Comparison of ENCODE assay signal across 2 cellular contexts in the genomic region with DNA sequence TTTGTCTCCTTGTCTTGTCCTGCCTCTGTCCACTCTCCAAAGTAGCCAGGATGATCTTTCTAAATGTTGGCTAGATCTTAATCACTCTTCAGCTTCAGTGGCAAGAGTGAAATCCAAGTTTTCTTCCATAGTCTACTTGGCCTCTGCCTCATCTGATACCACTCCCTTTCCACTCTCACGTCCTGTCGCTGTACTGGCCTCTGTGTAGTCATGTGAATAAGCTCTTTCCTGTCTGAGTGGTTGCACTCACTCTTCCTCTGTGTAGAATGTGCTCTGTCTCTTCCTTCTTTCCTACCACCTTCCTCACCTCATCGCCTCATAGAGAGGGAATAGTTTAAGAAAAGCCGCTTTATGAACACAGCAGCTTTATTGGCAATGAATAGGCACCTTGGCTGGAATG.
TF ChIP-seq lines count a peak whose summit lies in the region.

No MANE protein-coding gene starts in this region.

TF ChIP-seq in IMR-90, 13 proteins besides CTCF, POLR2A, EP300 and RAD21:
- TF ChIP-seq CHD1 (IDR thresholded peaks at IDR 0.05; ENCODE audit: low read depth, low read length): no peak
- no peak for TF ChIP-seq MAFK (IDR thresholded peaks at IDR 0.05; ENCODE audit: low read depth, low read length)
- no peak for TF ChIP-seq RFX5 (IDR thresholded peaks at IDR 0.05; ENCODE audit: low read depth, low read length)
- TF ChIP-seq FOS (IDR thresholded peaks at IDR 0.05; ENCODE audit: low read depth, low read length): no peak
- no peak for TF ChIP-seq BHLHE40 (IDR thresholded peaks at IDR 0.05; ENCODE audit: low read depth, low read length)
- no peak for TF ChIP-seq SMC3 (IDR thresholded peaks at IDR 0.05; ENCODE audit: low read depth, low read length)
- TF ChIP-seq, protein P1, sequence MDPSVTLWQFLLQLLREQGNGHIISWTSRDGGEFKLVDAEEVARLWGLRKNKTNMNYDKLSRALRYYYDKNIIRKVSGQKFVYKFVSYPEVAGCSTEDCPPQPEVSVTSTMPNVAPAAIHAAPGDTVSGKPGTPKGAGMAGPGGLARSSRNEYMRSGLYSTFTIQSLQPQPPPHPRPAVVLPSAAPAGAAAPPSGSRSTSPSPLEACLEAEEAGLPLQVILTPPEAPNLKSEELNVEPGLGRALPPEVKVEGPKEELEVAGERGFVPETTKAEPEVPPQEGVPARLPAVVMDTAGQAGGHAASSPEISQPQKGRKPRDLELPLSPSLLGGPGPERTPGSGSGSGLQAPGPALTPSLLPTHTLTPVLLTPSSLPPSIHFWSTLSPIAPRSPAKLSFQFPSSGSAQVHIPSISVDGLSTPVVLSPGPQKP (IDR thresholded peaks at IDR 0.05; ENCODE audit: borderline replicate concordance, low read depth, low read length): no peak
- no peak for TF ChIP-seq MXI1 (IDR thresholded peaks at IDR 0.05; ENCODE audit: borderline replicate concordance, low read depth, low read length)
- TF ChIP-seq RCOR1 (IDR thresholded peaks at IDR 0.05; ENCODE audit: insufficient replicate concordance, low read length): no peak
- TF ChIP-seq, protein P2, sequence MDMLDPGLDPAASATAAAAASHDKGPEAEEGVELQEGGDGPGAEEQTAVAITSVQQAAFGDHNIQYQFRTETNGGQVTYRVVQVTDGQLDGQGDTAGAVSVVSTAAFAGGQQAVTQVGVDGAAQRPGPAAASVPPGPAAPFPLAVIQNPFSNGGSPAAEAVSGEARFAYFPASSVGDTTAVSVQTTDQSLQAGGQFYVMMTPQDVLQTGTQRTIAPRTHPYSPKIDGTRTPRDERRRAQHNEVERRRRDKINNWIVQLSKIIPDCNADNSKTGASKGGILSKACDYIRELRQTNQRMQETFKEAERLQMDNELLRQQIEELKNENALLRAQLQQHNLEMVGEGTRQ (IDR thresholded peaks at IDR 0.05; ENCODE audit: low read depth, low read length): no peak
- no peak for TF ChIP-seq CEBPB (IDR thresholded peaks at IDR 0.05; ENCODE audit: low read depth, low read length)
- no peak for TF ChIP-seq MAZ (IDR thresholded peaks at IDR 0.05; ENCODE audit: borderline replicate concordance, low read depth, low read length)
- TF ChIP-seq NFE2L2 (IDR thresholded peaks at IDR 0.05; ENCODE audit: low read depth, low read length): no peak

TF ChIP-seq in H1, 55 proteins besides CTCF, POLR2A, EP300 and RAD21:
- no peak for TF ChIP-seq ZNF274 (IDR thresholded peaks at IDR 0.05; ENCODE audit: borderline replicate concordance, extremely low read depth, low read length)
- TF ChIP-seq RNF2 (IDR thresholded peaks at IDR 0.05; ENCODE audit: borderline replicate concordance, low read depth, low read length, missing control alignments, poor library complexity, severe bottlenecking): no peak
- TF ChIP-seq TEAD4 (IDR thresholded peaks at IDR 0.05; ENCODE audit: low read depth, low read length): no peak
- no peak for TF ChIP-seq JUN (IDR thresholded peaks at IDR 0.05; ENCODE audit: low read depth, low read length)
- no peak for TF ChIP-seq POU5F1 (IDR thresholded peaks at IDR 0.05; ENCODE audit: low read depth, low read length)
- TF ChIP-seq, protein P3, sequence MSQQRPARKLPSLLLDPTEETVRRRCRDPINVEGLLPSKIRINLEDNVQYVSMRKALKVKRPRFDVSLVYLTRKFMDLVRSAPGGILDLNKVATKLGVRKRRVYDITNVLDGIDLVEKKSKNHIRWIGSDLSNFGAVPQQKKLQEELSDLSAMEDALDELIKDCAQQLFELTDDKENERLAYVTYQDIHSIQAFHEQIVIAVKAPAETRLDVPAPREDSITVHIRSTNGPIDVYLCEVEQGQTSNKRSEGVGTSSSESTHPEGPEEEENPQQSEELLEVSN (IDR thresholded peaks at IDR 0.05): no peak
